ENCODE assay signal across 28 cellular contexts in genomic region chr1:214648776-214649175, GRCh38.
"Had no signal": no experiment of that assay in that cellular context is flagged by ENCODE, and none has a peak within 500 bp of the region (broad histone marks: within the 10 kb centered on the region; RNA-seq: fewer than 3 reads in every experiment).

No MANE protein-coding gene starts in this region.

- H3K4me1 ChIP-seq: Peyer's patch, SJCRH30 had no signal

- FAIRE-seq: TTC549 had no signal

- H3K4me3 ChIP-seq: MG63, Peyer's patch, SJCRH30 had no signal

- H3K27me3 ChIP-seq: MG63, Peyer's patch, SJCRH30 had no signal

- ATAC-seq: activated T-helper 17 cell treated with anti-CD3 and anti-CD28 coated beads, Interleukin-2, amount 50 U/mL, for 72 hours had no signal

- DNase-seq: activated B cell treated with CpG ODN at 0.5 μM for 24 hours; activated CD4-positive, alpha-beta memory T cell treated with anti-CD3 and anti-CD28 coated beads, Interleukin-2, amount 10 ng/mL, durations not matched to agents 7 days and 5 days; activated CD4-positive, alpha-beta T cell treated with anti-CD3 and anti-CD28 coated beads for 1 hour; activated CD4-positive, alpha-beta T cell treated with anti-CD3 and anti-CD28 coated beads, Interleukin-2, amount 50 U/mL, for 1 hour; activated gamma-delta T cell; activated naive CD4-positive, alpha-beta T cell treated with anti-CD3 and anti-CD28 coated beads, Interleukin-2, amount 10 ng/mL, durations not matched to agents 7 days and 5 days; activated naive CD8-positive, alpha-beta T cell treated with anti-CD3 and anti-CD28 coated beads for 36 hours; activated T-cell treated with anti-CD3 and anti-CD28 coated beads for 4 hours; activated T-cell treated with anti-CD3 and anti-CD28 coated beads, Interleukin-2, amount 50 U/mL, for 48 hours; anterior cingulate cortex; cerebellar nuclear complex; MG63; MV-4-11; NCI-H1092 treated with DMSO at 0.1 percent for 48 hours; NCI-H1417 treated with DMSO at 0.1 percent for 48 hours; NCI-H1694; NCI-H2029; NCI-H2107; NCI-H345; NCI-H510A; NCI-H526 treated with DMSO at 0.1 percent for 48 hours; Peyer's patch; Right ventricle myocardium superior; SJCRH30; T1000 had no signal

- H3K36me3 ChIP-seq: Peyer's patch had no signal

- H3K9me3 ChIP-seq: MG63, Peyer's patch, SJCRH30 had no signal

- H3K27ac ChIP-seq: Peyer's patch, RWPE1, SJCRH30 had no signal
